1 cellular context compared by ENCODE assay signal in genomic region chr17:75823257-75824041, GRCh38.
TF ChIP-seq lines count a peak whose summit lies in the region.

No MANE protein-coding gene starts in this region.

TF ChIP-seq in HepG2, 621 proteins besides CTCF, POLR2A, EP300 and RAD21:
- TF ChIP-seq POLR2G (IDR thresholded peaks at IDR 0.05; ENCODE audit: low read depth, low read length) (peak; percentile 43), ZIK1 (CRISPR knock-in tag; IDR thresholded peaks at IDR 0.05; ENCODE audit: borderline replicate concordance, low read depth) (no peak), RBFOX2 (IDR thresholded peaks at IDR 0.05; ENCODE audit: low read depth, low read length) (peak; percentile 43), MBD4 (IDR thresholded peaks at IDR 0.05; ENCODE audit: borderline replicate concordance, low read length) (no peak), GZF1 (CRISPR knock-in tag; IDR thresholded peaks at IDR 0.05) (no peak), ZNF574 (CRISPR knock-in tag; IDR thresholded peaks at IDR 0.05) (no peak), HNF4A (CRISPR knock-in tag; IDR thresholded peaks at IDR 0.05) (peak; percentile 19; the same call in 1 of the 2 replicates), ZNF768 (CRISPR knock-in tag; IDR thresholded peaks at IDR 0.05) (peak; percentile 18; the same call in 1 of the 2 replicates), ZBTB33 (CRISPR knock-in tag; IDR thresholded peaks at IDR 0.05) (0 out of 2 replicates have a peak, but pooled peaks have one; percentile 18), AGO2 (optimal IDR thresholded peaks at IDR 0.05; ENCODE audit: low read depth, low read length) (peak; percentile 96), ZNF263 (CRISPR knock-in tag; IDR thresholded peaks at IDR 0.05) (peak; percentile 76), RBM39 (IDR thresholded peaks at IDR 0.05; ENCODE audit: low read depth, low read length, poor library complexity, severe bottlenecking) (peak; percentile 28), ZNF570 (CRISPR knock-in tag; IDR thresholded peaks at IDR 0.05; ENCODE audit: borderline replicate concordance) (no peak), AGO1 (IDR thresholded peaks at IDR 0.05; ENCODE audit: low read depth, low read length, poor library complexity, severe bottlenecking) (peak; percentile 81), CREB1 (IDR thresholded peaks at IDR 0.05) (no peak), CREB1 (CRISPR knock-in tag; IDR thresholded peaks at IDR 0.05) (no peak), TAF15 (IDR thresholded peaks at IDR 0.05; ENCODE audit: low read depth, low read length, poor library complexity, severe bottlenecking) (peak; percentile 23)
